In genomic region chr17:43562679-43563146, GRCh38 we compare ENCODE assay signal across 1 cellular context.
A peak's percentile ranks its signal among the peaks of the same experiment; 100 is the strongest.
TF ChIP-seq lines count a peak whose summit lies in the region.

No MANE protein-coding gene starts in this region.

TF ChIP-seq in HepG2, 621 proteins besides CTCF, POLR2A, EP300 and RAD21 (continued from another document):
- TF ChIP-seq, protein P1, sequence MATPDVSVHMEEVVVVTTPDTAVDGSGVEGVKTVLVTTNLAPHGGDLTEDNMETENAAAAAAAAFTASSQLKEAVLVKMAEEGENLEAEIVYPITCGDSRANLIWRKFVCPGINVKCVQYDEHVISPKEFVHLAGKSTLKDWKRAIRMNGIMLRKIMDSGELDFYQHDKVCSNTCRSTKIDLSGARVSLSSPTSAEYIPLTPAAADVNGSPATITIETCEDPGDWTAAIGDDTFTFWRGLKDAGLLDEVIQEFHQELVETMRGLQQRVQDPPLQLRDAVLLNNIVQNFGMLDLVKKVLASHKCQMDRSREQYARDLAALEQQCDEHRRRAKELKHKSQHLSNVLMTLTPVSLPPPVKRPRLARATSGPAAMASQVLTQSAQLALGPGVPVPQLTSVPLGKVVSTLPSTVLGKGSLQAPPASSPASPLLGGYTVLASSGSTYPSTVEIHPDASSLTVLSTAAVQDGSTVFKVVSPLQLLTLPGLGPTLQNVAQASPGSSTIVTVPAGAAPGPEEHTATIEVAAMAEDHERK (CRISPR knock-in tag; IDR thresholded peaks at IDR 0.05; ENCODE audit: low read depth) = no peak
- no peak for TF ChIP-seq PTBP1 (IDR thresholded peaks at IDR 0.05; ENCODE audit: low read depth, low read length, poor library complexity, severe bottlenecking)
- 0 out of 2 replicates have a peak, but pooled peaks have one; percentile 26 for TF ChIP-seq ERF (CRISPR knock-in tag; IDR thresholded peaks at IDR 0.05)
- TF ChIP-seq E2F1 (CRISPR knock-in tag; IDR thresholded peaks at IDR 0.05) = no peak
- TF ChIP-seq ZFP62 (CRISPR knock-in tag; IDR thresholded peaks at IDR 0.05) = no peak
- TF ChIP-seq, protein P2, sequence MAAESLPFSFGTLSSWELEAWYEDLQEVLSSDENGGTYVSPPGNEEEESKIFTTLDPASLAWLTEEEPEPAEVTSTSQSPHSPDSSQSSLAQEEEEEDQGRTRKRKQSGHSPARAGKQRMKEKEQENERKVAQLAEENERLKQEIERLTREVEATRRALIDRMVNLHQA (CRISPR knock-in tag; IDR thresholded peaks at IDR 0.05) = no peak
- no peak for TF ChIP-seq ZNF274 (CRISPR knock-in tag; IDR thresholded peaks at IDR 0.05)
- TF ChIP-seq KDM5A (IDR thresholded peaks at IDR 0.05; ENCODE audit: borderline replicate concordance, low read length) = no peak
- TF ChIP-seq RCOR2 (CRISPR knock-in tag; IDR thresholded peaks at IDR 0.05) = no peak
- no peak for TF ChIP-seq ZNF329 (CRISPR knock-in tag; IDR thresholded peaks at IDR 0.05; ENCODE audit: low read depth)
- 0 out of 2 replicates have a peak, but pooled peaks have one; percentile 21 for TF ChIP-seq ZNF143 (CRISPR knock-in tag; IDR thresholded peaks at IDR 0.05)
- TF ChIP-seq, protein P3, sequence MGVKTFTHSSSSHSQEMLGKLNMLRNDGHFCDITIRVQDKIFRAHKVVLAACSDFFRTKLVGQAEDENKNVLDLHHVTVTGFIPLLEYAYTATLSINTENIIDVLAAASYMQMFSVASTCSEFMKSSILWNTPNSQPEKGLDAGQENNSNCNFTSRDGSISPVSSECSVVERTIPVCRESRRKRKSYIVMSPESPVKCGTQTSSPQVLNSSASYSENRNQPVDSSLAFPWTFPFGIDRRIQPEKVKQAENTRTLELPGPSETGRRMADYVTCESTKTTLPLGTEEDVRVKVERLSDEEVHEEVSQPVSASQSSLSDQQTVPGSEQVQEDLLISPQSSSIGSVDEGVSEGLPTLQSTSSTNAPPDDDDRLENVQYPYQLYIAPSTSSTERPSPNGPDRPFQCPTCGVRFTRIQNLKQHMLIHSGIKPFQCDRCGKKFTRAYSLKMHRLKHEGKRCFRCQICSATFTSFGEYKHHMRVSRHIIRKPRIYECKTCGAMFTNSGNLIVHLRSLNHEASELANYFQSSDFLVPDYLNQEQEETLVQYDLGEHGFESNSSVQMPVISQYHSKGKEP (CRISPR knock-in tag; IDR thresholded peaks at IDR 0.05) = 0 out of 2 replicates have a peak, but pooled peaks have one; percentile 39
- no peak for TF ChIP-seq GABPB1 (CRISPR knock-in tag; IDR thresholded peaks at IDR 0.05)
- no peak for TF ChIP-seq HMGXB3 (CRISPR knock-in tag; IDR thresholded peaks at IDR 0.05; ENCODE audit: borderline replicate concordance)
- no peak for TF ChIP-seq CEBPZ (IDR thresholded peaks at IDR 0.05; ENCODE audit: low read length)
